Comparison of ENCODE assay signal across 8 cellular contexts in genomic region chr3:5426094-5426883, GRCh38.
DNase-seq lines count a peak whose midpoint lies in the region; ATAC-seq, FAIRE-seq and TF ChIP-seq lines count a peak whose summit lies in the region.

No MANE protein-coding gene starts in this region.

- peak overlapping the region; percentile 67; the same call in 1 of the 2 replicates for H2AFZ ChIP-seq in H1 (ENCODE audit: low read length)

- DNase-seq in AG04449 (ENCODE audit: low read depth, low spot score), result no peak
- peak; percentile 80 for DNase-seq in NCI-H748 (lab: John Stamatoyannopoulos, UW; ENCODE audit: unreplicated experiment)
- peak; percentile 80 for DNase-seq in activated CD4-positive, alpha-beta memory T cell treated with anti-CD3 and anti-CD28 coated beads for 36 hours
- peak; percentile 73 to 95 for DNase-seq in H1 (ENCODE audit: low read depth in 1 of 2, low spot score in 2 of 2)
- DNase-seq in midbrain (lab: John Stamatoyannopoulos, UW), result peak; percentile 89
- peak; percentile 89 for DNase-seq in stimulated activated CD8-positive, alpha-beta memory T cell treated with anti-CD3 and anti-CD28 coated beads, Interleukin-4, amount 100 ng/mL, for 48 hours

- H3K4ac ChIP-seq in H1 (replicated peaks; ENCODE audit: insufficient read length, low read depth, low read length), result no peak overlapping the region

- TF ChIP-seq CTCF in AG04449 (IDR thresholded peaks at IDR 0.05; ENCODE audit: insufficient read depth, low read length, missing control alignments), result peak; percentile 68
- TF ChIP-seq CTCF in H1 (IDR thresholded peaks at IDR 0.05; ENCODE audit: control extremely low read depth in 1 of 3, insufficient read depth in 1 of 3, low read depth in 1 of 3, low read length in 3 of 3), result peak; percentile 82 to 98 (median 97)

- H4K5ac ChIP-seq in H1 (ENCODE audit: insufficient read length, low read depth, low read length), result no peak overlapping the region

- H3K4me3 ChIP-seq in AG04449 (ENCODE audit: low read depth, low read length) (no peak overlapping the region), H1 (ENCODE audit: extremely low read depth in 1 of 4, insufficient read depth in 2 of 4, low read depth in 3 of 4, low read length in 4 of 4) (no peak overlapping the region)

- TF ChIP-seq RAD21 in H1 (IDR thresholded peaks at IDR 0.05 in 1 of 2, conservative IDR thresholded peaks at IDR 0.05 in 1 of 2; ENCODE audit: low read depth in 2 of 2, low read length in 2 of 2), result peak; percentile 91 to 96

- H3K79me2 ChIP-seq in H1 (ENCODE audit: control insufficient read depth in 1 of 2, insufficient read depth in 2 of 2, low read length in 2 of 2), result no peaks in the 10 kb centered on the region

- no peak overlapping the region for H2BK5ac ChIP-seq in H1 (ENCODE audit: low read depth, low read length)

- H3K27me3 ChIP-seq in H1 (replicated peaks in 1 of 4; ENCODE audit: control insufficient read depth in 3 of 4, extremely low read depth in 1 of 4, insufficient read depth in 3 of 4, low read length in 3 of 4), result no peaks in the 10 kb centered on the region

- H3K9ac ChIP-seq in H1 (replicated peaks in 1 of 4; ENCODE audit: extremely low read depth in 1 of 4, low read depth in 3 of 4, low read length in 3 of 4), result no peak overlapping the region

- no peak for TF ChIP-seq EP300 in H1 (IDR thresholded peaks at IDR 0.05; ENCODE audit: borderline replicate concordance in 1 of 2, low read depth in 2 of 2, low read length in 2 of 2)

- no peaks in the 10 kb centered on the region for H3K9me3 Mint-ChIP-seq in activated CD4-positive, alpha-beta memory T cell treated with anti-CD3 and anti-CD28 coated beads for 36 hours

- no peak overlapping the region for H3K56ac ChIP-seq in H1 (replicated peaks; ENCODE audit: insufficient read length, low read depth, low read length)

- no peak overlapping the region for H4K91ac ChIP-seq in H1 (replicated peaks; ENCODE audit: insufficient read length, low read length)

- ATAC-seq in GM18519 (IDR thresholded peaks at IDR 0.05; ENCODE audit: low FRiP score, unreplicated experiment) (peak; percentile 36), HG03108 (IDR thresholded peaks at IDR 0.05; ENCODE audit: unreplicated experiment) (peak; percentile 43)

- peak; percentile 78 for FAIRE-seq in H1 (lab: Jason Lieb, UNC)

- 51% methylated on average over 25 of the region's 25 CpGs; no CpG with 5 or more reads in 1 of the 2 experiments for WGBS in H1 (ENCODE audit: extremely low coverage in 1 of 2, insufficient coverage in 1 of 2, insufficient read length in 1 of 2, insufficient replicate concordance in 2 of 2, low coverage in 1 of 2, low lambda C conversion rate in 2 of 2, missing lambda C conversion rate in 1 of 2), 2 experiments

- H3K4me2 ChIP-seq in H1 (ENCODE audit: insufficient read depth in 1 of 2, low read depth in 2 of 2, low read length in 2 of 2), result no peak overlapping the region

- no peaks in the 10 kb centered on the region for H3K79me1 ChIP-seq in H1 (ENCODE audit: low read depth, low read length)

- peaks cover 10% of the 10 kb centered on the region for H3K4me1 Mint-ChIP-seq in activated CD4-positive, alpha-beta memory T cell treated with anti-CD3 and anti-CD28 coated beads for 36 hours (ENCODE audit: low read depth)

- H2BK20ac ChIP-seq in H1 (ENCODE audit: low read length), result no peak overlapping the region

- H3K36me3 ChIP-seq in H1 (ENCODE audit: control insufficient read depth in 2 of 4, insufficient read depth in 4 of 4, low read length in 3 of 4), result no peaks in the 10 kb centered on the region

- POLR2A ChIA-PET in AG04449 (lab: Yijun Ruan, JAX), result no interaction called here
- POLR2A ChIA-PET in activated CD4-positive, alpha-beta memory T cell treated with anti-CD3 and anti-CD28 coated beads for 36 hours (lab: Charles Lee), result no interaction called here
- POLR2A ChIA-PET in H1 (lab: Charles Lee; ENCODE audit: partially characterized antibody), result no interaction called here

- H2BK12ac ChIP-seq in H1 (ENCODE audit: low read depth, low read length), result no peak overlapping the region

- CTCF ChIA-PET in AG04449 (lab: Yijun Ruan, JAX) (interaction anchor here (0.7 to 1.2 kb wide), 2 partner anchors 13 to 36 kb away, joined by 3 read pairs; no protein-coding TSS in a partner anchor), H1 (lab: Charles Lee; ENCODE audit: partially characterized antibody) (interaction anchor here (0.7 to 4.4 kb wide), 32 partner anchors 9 to 360 kb away, joined by 3 to 30 read pairs (median 4); no protein-coding TSS in a partner anchor)
- CTCF ChIA-PET in activated CD4-positive, alpha-beta memory T cell treated with anti-CD3 and anti-CD28 coated beads for 36 hours (lab: Charles Lee), result interaction anchor here (0.5 to 1.5 kb wide), 8 partner anchors 14 to 1418 kb away, joined by 3 to 5 read pairs (median 4); no protein-coding TSS in a partner anchor

- H2AK5ac ChIP-seq in H1 (ENCODE audit: low read depth, low read length), result no peak overlapping the region

- H2BK15ac ChIP-seq in H1 (ENCODE audit: low read length), result no peak overlapping the region

- no peaks in the 10 kb centered on the region for H3K36me3 Mint-ChIP-seq in activated CD4-positive, alpha-beta memory T cell treated with anti-CD3 and anti-CD28 coated beads for 36 hours

- H3K14ac ChIP-seq in H1 (ENCODE audit: insufficient read length), result no peak overlapping the region

- peaks cover 0 to 2% (median 0%) of the 10 kb centered on the region in 4 experiments; a peak in 2 of 7 replicates for H3K4me1 ChIP-seq in H1 (replicated peaks in 1 of 4; ENCODE audit: control insufficient read depth in 3 of 4, insufficient read depth in 4 of 4, low read length in 3 of 4)

- H3K27me3 Mint-ChIP-seq in activated CD4-positive, alpha-beta memory T cell treated with anti-CD3 and anti-CD28 coated beads for 36 hours, result peaks cover 1% of the 10 kb centered on the region

- intact Hi-C loops in activated CD4-positive, alpha-beta memory T cell treated with anti-CD3 and anti-CD28 coated beads for 36 hours (cut with micrococcal nuclease), result loop anchor here (2.0 to 10.0 kb wide), 6 partner anchors 94 to 1373 kb away; no protein-coding TSS in a partner anchor

- H2BK120ac ChIP-seq in H1 (replicated peaks; ENCODE audit: low read depth, low read length), result no peak overlapping the region

- no peak overlapping the region for H3K18ac ChIP-seq in H1 (ENCODE audit: extremely low read depth, low read length)

- no peaks in the 10 kb centered on the region for H4K20me1 ChIP-seq in H1 (replicated peaks in 1 of 2; ENCODE audit: control insufficient read depth in 1 of 2, insufficient read depth in 2 of 2, low read length in 2 of 2)

- no peak overlapping the region for H3K23ac ChIP-seq in H1 (ENCODE audit: insufficient read length)

- H3K4me3 Mint-ChIP-seq in activated CD4-positive, alpha-beta memory T cell treated with anti-CD3 and anti-CD28 coated beads for 36 hours, result no peak overlapping the region

- no peaks in the 10 kb centered on the region for H3K23me2 ChIP-seq in H1 (ENCODE audit: low read depth, low read length)

- H3K27ac ChIP-seq in H1 (ENCODE audit: low read depth, low read length), result no peak overlapping the region

- no peak overlapping the region for H3K27ac Mint-ChIP-seq in activated CD4-positive, alpha-beta memory T cell treated with anti-CD3 and anti-CD28 coated beads for 36 hours

- TF ChIP-seq POLR2A in H1 (IDR thresholded peaks at IDR 0.05; ENCODE audit: control extremely low read depth in 1 of 2, low read depth in 2 of 2, low read length in 2 of 2), result no peak

- no peak overlapping the region for H4K8ac ChIP-seq in H1 (ENCODE audit: extremely low read depth, insufficient read depth, low read length)

- no peaks in the 10 kb centered on the region for H3K9me3 ChIP-seq in H1 (ENCODE audit: insufficient read depth in 2 of 2, low read depth in 1 of 2, low read length in 1 of 2)

TF ChIP-seq in H1, 55 proteins besides CTCF, POLR2A, EP300 and RAD21:
- TF ChIP-seq GTF2F1 (IDR thresholded peaks at IDR 0.05; ENCODE audit: borderline replicate concordance, low read depth, low read length), result no peak
- TF ChIP-seq MAX (IDR thresholded peaks at IDR 0.05), result peak; percentile 61
- TF ChIP-seq ATF2 (IDR thresholded peaks at IDR 0.05; ENCODE audit: low read length), result no peak
- TF ChIP-seq POU5F1 (IDR thresholded peaks at IDR 0.05; ENCODE audit: low read depth, low read length), result no peak
- no peak for TF ChIP-seq FOSL1 (IDR thresholded peaks at IDR 0.05; ENCODE audit: insufficient read depth, low read depth, low read length)
- no peak for TF ChIP-seq NANOG (IDR thresholded peaks at IDR 0.05; ENCODE audit: insufficient read depth, low read depth, low read length, poor library complexity, severe bottlenecking)
- no peak for TF ChIP-seq KDM5A (IDR thresholded peaks at IDR 0.05; ENCODE audit: low read length)
- peak; percentile 54; the same call in 1 of the 2 replicates for TF ChIP-seq MAFK (IDR thresholded peaks at IDR 0.05; ENCODE audit: low read depth, low read length)
- TF ChIP-seq SRF (IDR thresholded peaks at IDR 0.05; ENCODE audit: low read depth, low read length), result no peak
- 0 out of 2 replicates have a peak, but pooled peaks have one; percentile 37 for TF ChIP-seq CREB1 (IDR thresholded peaks at IDR 0.05)
